19 cellular contexts compared by ENCODE assay signal in genomic region chr18:21593540-21594257, GRCh38. TPM values are rescaled to one million over a fixed set of nuclear protein-coding genes. Genes with fewer than 3 reads are reported as not detected.
DNase-seq lines count a peak whose midpoint lies in the region; ATAC-seq, FAIRE-seq and TF ChIP-seq lines count a peak whose summit lies in the region.
"Had no signal": no experiment of that assay in that cellular context is flagged by ENCODE, and none has a peak within 500 bp of the region (broad histone marks: within the 10 kb centered on the region; RNA-seq: fewer than 3 reads in every experiment).

No MANE protein-coding gene starts in this region.

- DNase-seq in CD4-positive, CD25-positive, alpha-beta regulatory T cell: peak in 2 of 3 donors; percentile 9 to 18
- DNase-seq in GM18507 (ENCODE audit: extremely low spot score, insufficient read length, low read depth): no peak
- peak; percentile 62 for DNase-seq in OCI-M1 (lab: John Stamatoyannopoulos, UW)
- peak; percentile 26 for DNase-seq in choroid plexus epithelial cell (ENCODE audit: low read depth)
- no peak for DNase-seq in foreskin fibroblast
- DNase-seq in NCI-H526 (lab: John Stamatoyannopoulos, UW): no peak
- no peak for DNase-seq in DMS114 treated with DMSO at 0.1 percent for 48 hours (lab: John Stamatoyannopoulos, UW; ENCODE audit: unreplicated experiment)
- DNase-seq: activated CD8-positive, alpha-beta memory T cell treated with anti-CD3 and anti-CD28 coated beads, Interleukin-2, amount 50 U/mL, for 4 hours; BE2C; kidney glomerular epithelial cell; midbrain; NCI-H1694; NCI-H446 treated with DMSO at 0.1 percent for 48 hours; stimulated activated naive B cell treated with anti-CD40 and anti-IgM and Interleukin-4, amounts not matched to agents 10 μg/mL and 1 μg/mL and 100 μg/mL, for 72 hours; SW 1271; upper lobe of left lung had no signal

- no peak overlapping the region for H3K4me3 ChIP-seq in CD4-positive, CD25-positive, alpha-beta regulatory T cell (ENCODE audit: low read depth, low read length)
- H3K4me3 ChIP-seq in choroid plexus epithelial cell (ENCODE audit: low read depth, low read length) (no peak overlapping the region), foreskin fibroblast (ENCODE audit: low read depth in 1 of 2, low read length in 2 of 2) (no peak overlapping the region)
- H3K4me3 ChIP-seq: skin epidermis, upper lobe of left lung had no signal

- peaks cover 18 to 51% (median 34%) of the 10 kb centered on the region in 4 donors for H3K4me1 Mint-ChIP-seq in CD4-positive, CD25-positive, alpha-beta regulatory T cell

- H3K4me3 Mint-ChIP-seq in CD4-positive, CD25-positive, alpha-beta regulatory T cell: peak overlapping the region in 3 of 4 donors; percentile 5 to 61 (median 47)
- H3K4me3 Mint-ChIP-seq: stimulated activated naive B cell treated with anti-CD40 and anti-IgM and Interleukin-4, amounts not matched to agents 10 μg/mL and 1 μg/mL and 100 μg/mL, for 72 hours; WTC11 had no signal

- H3K36me3 Mint-ChIP-seq in CD4-positive, CD25-positive, alpha-beta regulatory T cell: peaks cover 10% of the 10 kb centered on the region

- no peaks in the 10 kb centered on the region for H3K9me3 ChIP-seq in CD4-positive, CD25-positive, alpha-beta regulatory T cell (ENCODE audit: control insufficient read depth in 2 of 2, low read length in 2 of 2)
- H3K9me3 ChIP-seq: BE2C, upper lobe of left lung had no signal

- peaks cover 0 to 2% (median 0%) of the 10 kb centered on the region in 7 donors for H3K9me3 Mint-ChIP-seq in CD4-positive, CD25-positive, alpha-beta regulatory T cell

- H3K27me3 ChIP-seq in CD4-positive, CD25-positive, alpha-beta regulatory T cell (ENCODE audit: control insufficient read depth, insufficient read depth, low read length): no peaks in the 10 kb centered on the region
- H3K27me3 ChIP-seq: BE2C, upper lobe of left lung had no signal

- peaks cover 25% of the 10 kb centered on the region for H3K4me1 ChIP-seq in CD4-positive, CD25-positive, alpha-beta regulatory T cell (ENCODE audit: control insufficient read depth, insufficient read depth, low read length, poor library complexity, severe bottlenecking)
- H3K4me1 ChIP-seq: BE2C had no signal

- H3K27ac Mint-ChIP-seq in CD4-positive, CD25-positive, alpha-beta regulatory T cell: peak overlapping the region in 2 of 3 donors; percentile 52 to 70
- H3K27ac Mint-ChIP-seq: stimulated activated naive B cell treated with anti-CD40 and anti-IgM and Interleukin-4, amounts not matched to agents 10 μg/mL and 1 μg/mL and 100 μg/mL, for 72 hours; WTC11 had no signal

- FAIRE-seq in GM18507 (lab: Jason Lieb, UNC): peak; percentile 24

- H3K27ac ChIP-seq in CD4-positive, CD25-positive, alpha-beta regulatory T cell (ENCODE audit: insufficient read depth, low read length, poor library complexity, severe bottlenecking): no peak overlapping the region
- H3K27ac ChIP-seq: skin epidermis, upper lobe of left lung had no signal

- TF ChIP-seq CTCF in choroid plexus epithelial cell (conservative IDR thresholded peaks at IDR 0.05; ENCODE audit: low read depth, low read length) (peak; percentile 29), foreskin fibroblast (IDR thresholded peaks at IDR 0.05; ENCODE audit: low read depth, low read length) (no peak)

- ATAC-seq in CD4-positive, CD25-positive, alpha-beta regulatory T cell (ENCODE audit: low read depth in 2 of 2): no peak
- ATAC-seq in esophagus mucosa: no peak
- ATAC-seq: stimulated activated naive B cell treated with anti-CD40 and anti-IgM and Interleukin-4, amounts not matched to agents 10 μg/mL and 1 μg/mL and 100 μg/mL, for 72 hours; WTC11 had no signal

- H3K36me3 ChIP-seq in CD4-positive, CD25-positive, alpha-beta regulatory T cell (ENCODE audit: control insufficient read depth, insufficient read depth, low read length): no peaks in the 10 kb centered on the region
- H3K36me3 ChIP-seq: BE2C, upper lobe of left lung had no signal

- no peaks in the 10 kb centered on the region for H3K27me3 Mint-ChIP-seq in CD4-positive, CD25-positive, alpha-beta regulatory T cell
- H3K27me3 Mint-ChIP-seq: stimulated activated naive B cell treated with anti-CD40 and anti-IgM and Interleukin-4, amounts not matched to agents 10 μg/mL and 1 μg/mL and 100 μg/mL, for 72 hours had no signal

RNA-seq across cellular contexts. Expression of gene ESCO1, which starts 6.8 kb away (rescaled TPM):
- 37.1 TPM for total RNA-seq in CD4-positive, CD25-positive, alpha-beta regulatory T cell
- polyA plus RNA-seq in CD4-positive, CD25-positive, alpha-beta regulatory T cell: 1 to 10 TPM; 6.2 to 8.6 (median 7.4) TPM
- total RNA-seq in esophagus mucosa: 10.0 TPM

RNA-seq across cellular contexts. Expression of gene SNRPD1, which starts 18.4 kb away (rescaled TPM):
- total RNA-seq in CD4-positive, CD25-positive, alpha-beta regulatory T cell: 31.4 TPM
- polyA plus RNA-seq in CD4-positive, CD25-positive, alpha-beta regulatory T cell: 100 to 1,000 TPM in 1 of 4 donors, 10 to 100 TPM in 3; 87.7 to 109 (median 92.7) TPM
- 57.2 TPM for total RNA-seq in esophagus mucosa

Comparison
In these comparisons a context has a peak if more than half of its experiments do, and no peak if none do; other contexts are left out.
1. DNase-seq: peak in CD4-positive, CD25-positive, alpha-beta regulatory T cell (2 of 3), OCI-M1 (single experiment) and choroid plexus epithelial cell (single experiment); none in GM18507 (single experiment), foreskin fibroblast (0 of 2), NCI-H526 (0 of 2) and DMS114 treated with DMSO at 0.1 percent for 48 hours (single experiment).